In the genomic region with DNA sequence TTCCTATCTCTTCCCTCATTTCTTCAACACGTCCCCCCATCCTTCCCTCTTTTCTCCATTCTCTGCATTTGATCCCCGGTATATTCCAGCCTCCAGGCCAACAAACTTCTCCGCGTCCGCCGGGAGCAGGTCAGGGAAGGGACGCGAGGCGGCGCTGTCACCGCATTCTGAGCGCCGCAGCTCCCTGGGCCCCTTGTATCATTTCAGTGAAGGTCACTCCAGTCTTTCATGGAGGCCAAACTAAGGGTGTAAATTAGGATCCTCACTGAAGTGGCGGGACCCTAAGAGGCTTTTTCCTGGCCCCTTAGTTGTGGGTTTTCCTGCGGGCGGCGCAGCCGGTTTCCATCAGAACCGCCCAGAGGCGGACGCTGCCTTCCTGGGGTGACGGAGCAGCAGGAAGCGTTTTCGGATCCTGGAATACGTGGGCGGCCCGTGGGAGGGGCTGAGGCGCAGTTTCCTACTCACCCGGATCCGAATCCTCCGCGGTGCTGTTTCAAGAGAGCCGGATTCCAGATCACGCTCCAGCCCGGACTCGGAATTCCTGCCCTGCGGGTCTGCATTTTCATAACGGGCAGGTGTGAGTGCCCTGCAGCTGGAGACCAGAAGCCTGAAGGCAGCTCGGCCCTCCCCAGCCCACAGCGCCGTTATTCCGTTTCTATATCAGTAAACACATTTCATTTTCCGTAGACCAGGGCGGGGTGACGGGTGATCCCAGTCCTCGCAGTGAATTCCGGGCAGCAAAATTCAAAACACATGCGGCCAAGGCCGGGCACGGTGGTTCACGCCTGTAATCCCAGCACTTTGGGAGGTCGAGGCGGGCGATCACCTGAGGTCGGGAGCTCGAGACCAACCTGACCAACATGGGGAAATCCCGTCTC, we compare ENCODE assay signal across 1 cellular context.
A peak's percentile ranks its signal among the peaks of the same experiment; 100 is the strongest.
TF ChIP-seq lines count a peak whose summit lies in the region.

No MANE protein-coding gene starts in this region.

TF ChIP-seq in HepG2, 621 proteins besides CTCF, POLR2A, EP300 and RAD21 (continued from another document):
- TF ChIP-seq, protein P1, sequence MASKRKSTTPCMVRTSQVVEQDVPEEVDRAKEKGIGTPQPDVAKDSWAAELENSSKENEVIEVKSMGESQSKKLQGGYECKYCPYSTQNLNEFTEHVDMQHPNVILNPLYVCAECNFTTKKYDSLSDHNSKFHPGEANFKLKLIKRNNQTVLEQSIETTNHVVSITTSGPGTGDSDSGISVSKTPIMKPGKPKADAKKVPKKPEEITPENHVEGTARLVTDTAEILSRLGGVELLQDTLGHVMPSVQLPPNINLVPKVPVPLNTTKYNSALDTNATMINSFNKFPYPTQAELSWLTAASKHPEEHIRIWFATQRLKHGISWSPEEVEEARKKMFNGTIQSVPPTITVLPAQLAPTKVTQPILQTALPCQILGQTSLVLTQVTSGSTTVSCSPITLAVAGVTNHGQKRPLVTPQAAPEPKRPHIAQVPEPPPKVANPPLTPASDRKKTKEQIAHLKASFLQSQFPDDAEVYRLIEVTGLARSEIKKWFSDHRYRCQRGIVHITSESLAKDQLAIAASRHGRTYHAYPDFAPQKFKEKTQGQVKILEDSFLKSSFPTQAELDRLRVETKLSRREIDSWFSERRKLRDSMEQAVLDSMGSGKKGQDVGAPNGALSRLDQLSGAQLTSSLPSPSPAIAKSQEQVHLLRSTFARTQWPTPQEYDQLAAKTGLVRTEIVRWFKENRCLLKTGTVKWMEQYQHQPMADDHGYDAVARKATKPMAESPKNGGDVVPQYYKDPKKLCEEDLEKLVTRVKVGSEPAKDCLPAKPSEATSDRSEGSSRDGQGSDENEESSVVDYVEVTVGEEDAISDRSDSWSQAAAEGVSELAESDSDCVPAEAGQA (IDR thresholded peaks at IDR 0.05; ENCODE audit: low read depth) = no peak
- TF ChIP-seq, protein P1 (CRISPR knock-in tag; IDR thresholded peaks at IDR 0.05; ENCODE audit: borderline replicate concordance) = no peak
- TF ChIP-seq, protein P2, sequence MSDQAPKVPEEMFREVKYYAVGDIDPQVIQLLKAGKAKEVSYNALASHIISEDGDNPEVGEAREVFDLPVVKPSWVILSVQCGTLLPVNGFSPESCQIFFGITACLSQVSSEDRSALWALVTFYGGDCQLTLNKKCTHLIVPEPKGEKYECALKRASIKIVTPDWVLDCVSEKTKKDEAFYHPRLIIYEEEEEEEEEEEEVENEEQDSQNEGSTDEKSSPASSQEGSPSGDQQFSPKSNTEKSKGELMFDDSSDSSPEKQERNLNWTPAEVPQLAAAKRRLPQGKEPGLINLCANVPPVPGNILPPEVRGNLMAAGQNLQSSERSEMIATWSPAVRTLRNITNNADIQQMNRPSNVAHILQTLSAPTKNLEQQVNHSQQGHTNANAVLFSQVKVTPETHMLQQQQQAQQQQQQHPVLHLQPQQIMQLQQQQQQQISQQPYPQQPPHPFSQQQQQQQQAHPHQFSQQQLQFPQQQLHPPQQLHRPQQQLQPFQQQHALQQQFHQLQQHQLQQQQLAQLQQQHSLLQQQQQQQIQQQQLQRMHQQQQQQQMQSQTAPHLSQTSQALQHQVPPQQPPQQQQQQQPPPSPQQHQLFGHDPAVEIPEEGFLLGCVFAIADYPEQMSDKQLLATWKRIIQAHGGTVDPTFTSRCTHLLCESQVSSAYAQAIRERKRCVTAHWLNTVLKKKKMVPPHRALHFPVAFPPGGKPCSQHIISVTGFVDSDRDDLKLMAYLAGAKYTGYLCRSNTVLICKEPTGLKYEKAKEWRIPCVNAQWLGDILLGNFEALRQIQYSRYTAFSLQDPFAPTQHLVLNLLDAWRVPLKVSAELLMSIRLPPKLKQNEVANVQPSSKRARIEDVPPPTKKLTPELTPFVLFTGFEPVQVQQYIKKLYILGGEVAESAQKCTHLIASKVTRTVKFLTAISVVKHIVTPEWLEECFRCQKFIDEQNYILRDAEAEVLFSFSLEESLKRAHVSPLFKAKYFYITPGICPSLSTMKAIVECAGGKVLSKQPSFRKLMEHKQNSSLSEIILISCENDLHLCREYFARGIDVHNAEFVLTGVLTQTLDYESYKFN (CRISPR knock-in tag; conservative IDR thresholded peaks at IDR 0.05) = peak; percentile 12; the same call in 1 of the 2 replicates
- TF ChIP-seq ATF7-NPFF (CRISPR knock-in tag; IDR thresholded peaks at IDR 0.05; ENCODE audit: low read depth) (no peak), ZNF569 (CRISPR knock-in tag; IDR thresholded peaks at IDR 0.05; ENCODE audit: borderline replicate concordance) (peak; percentile 86; the same call in 1 of the 2 replicates), SIX4 (CRISPR knock-in tag; IDR thresholded peaks at IDR 0.05) (peak; percentile 29; the same call in 1 of the 2 replicates), RBFOX2 (IDR thresholded peaks at IDR 0.05; ENCODE audit: low read depth, low read length) (peak; percentile 73), GABPA (IDR thresholded peaks at IDR 0.05; ENCODE audit: low read depth, low read length) (peak; percentile 53), GABPA (CRISPR knock-in tag; IDR thresholded peaks at IDR 0.05; ENCODE audit: low read depth) (peak; percentile 78)
- TF ChIP-seq, protein P3, sequence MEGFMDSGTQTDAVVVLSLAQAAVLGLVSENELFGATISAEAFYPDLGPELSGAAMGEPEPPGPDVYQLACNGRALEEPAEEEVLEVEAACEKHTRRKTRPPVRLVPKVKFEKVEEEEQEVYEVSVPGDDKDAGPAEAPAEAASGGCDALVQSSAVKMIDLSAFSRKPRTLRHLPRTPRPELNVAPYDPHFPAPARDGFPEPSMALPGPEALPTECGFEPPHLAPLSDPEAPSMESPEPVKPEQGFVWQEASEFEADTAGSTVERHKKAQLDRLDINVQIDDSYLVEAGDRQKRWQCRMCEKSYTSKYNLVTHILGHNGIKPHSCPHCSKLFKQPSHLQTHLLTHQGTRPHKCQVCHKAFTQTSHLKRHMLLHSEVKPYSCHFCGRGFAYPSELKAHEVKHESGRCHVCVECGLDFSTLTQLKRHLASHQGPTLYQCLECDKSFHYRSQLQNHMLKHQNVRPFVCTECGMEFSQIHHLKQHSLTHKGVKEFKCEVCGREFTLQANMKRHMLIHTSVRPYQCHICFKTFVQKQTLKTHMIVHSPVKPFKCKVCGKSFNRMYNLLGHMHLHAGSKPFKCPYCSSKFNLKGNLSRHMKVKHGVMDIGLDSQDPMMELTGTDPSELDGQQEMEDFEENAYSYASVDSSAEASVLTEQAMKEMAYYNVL (CRISPR knock-in tag; IDR thresholded peaks at IDR 0.05; ENCODE audit: borderline replicate concordance) = no peak
- TF ChIP-seq, protein P4, sequence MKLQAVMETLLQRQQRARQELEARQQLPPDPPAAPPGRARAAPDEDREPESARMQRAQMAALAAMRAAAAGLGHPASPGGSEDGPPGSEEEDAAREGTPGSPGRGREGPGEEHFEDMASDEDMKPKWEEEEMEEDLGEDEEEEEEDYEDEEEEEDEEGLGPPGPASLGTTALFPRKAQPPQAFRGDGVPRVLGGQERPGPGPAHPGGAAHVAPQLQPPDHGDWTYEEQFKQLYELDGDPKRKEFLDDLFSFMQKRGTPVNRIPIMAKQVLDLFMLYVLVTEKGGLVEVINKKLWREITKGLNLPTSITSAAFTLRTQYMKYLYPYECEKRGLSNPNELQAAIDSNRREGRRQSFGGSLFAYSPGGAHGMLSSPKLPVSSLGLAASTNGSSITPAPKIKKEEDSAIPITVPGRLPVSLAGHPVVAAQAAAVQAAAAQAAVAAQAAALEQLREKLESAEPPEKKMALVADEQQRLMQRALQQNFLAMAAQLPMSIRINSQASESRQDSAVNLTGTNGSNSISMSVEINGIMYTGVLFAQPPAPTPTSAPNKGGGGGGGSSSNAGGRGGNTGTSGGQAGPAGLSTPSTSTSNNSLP (IDR thresholded peaks at IDR 0.05; ENCODE audit: low read depth, low read length) = peak; percentile 63; the same call in 1 of the 2 replicates
